ENCODE assay signal across 23 cellular contexts in genomic region chr6:3608159-3608558, GRCh38.
"Had no signal": no experiment of that assay in that cellular context is flagged by ENCODE, and none has a peak within 500 bp of the region (broad histone marks: within the 10 kb centered on the region; RNA-seq: fewer than 3 reads in every experiment).

No MANE protein-coding gene starts in this region.

- H3K27ac Mint-ChIP-seq: activated naive CD8-positive, alpha-beta T cell treated with anti-CD3 and anti-CD28 coated beads, Interleukin-2, amount 10 ng/mL, durations not matched to agents 7 days and 5 days; mesothelial cell of epicardium; natural killer cell; type B pancreatic cell had no signal

- H3K4me3 Mint-ChIP-seq: activated naive CD8-positive, alpha-beta T cell treated with anti-CD3 and anti-CD28 coated beads, Interleukin-2, amount 10 ng/mL, durations not matched to agents 7 days and 5 days; mesothelial cell of epicardium; natural killer cell; type B pancreatic cell had no signal

- H3K9me3 Mint-ChIP-seq: activated naive CD8-positive, alpha-beta T cell treated with anti-CD3 and anti-CD28 coated beads, Interleukin-2, amount 10 ng/mL, durations not matched to agents 7 days and 5 days; mesothelial cell of epicardium; natural killer cell had no signal

- H3K36me3 Mint-ChIP-seq: activated naive CD8-positive, alpha-beta T cell treated with anti-CD3 and anti-CD28 coated beads, Interleukin-2, amount 10 ng/mL, durations not matched to agents 7 days and 5 days; mesothelial cell of epicardium; natural killer cell; type B pancreatic cell had no signal

- H3K4me1 Mint-ChIP-seq: activated naive CD8-positive, alpha-beta T cell treated with anti-CD3 and anti-CD28 coated beads, Interleukin-2, amount 10 ng/mL, durations not matched to agents 7 days and 5 days; natural killer cell had no signal

- DNase-seq: activated CD4-positive, alpha-beta T cell treated with anti-CD3 and anti-CD28 coated beads for 1 hour; activated CD4-positive, alpha-beta T cell treated with anti-CD3 and anti-CD28 coated beads, Interleukin-2, amount 50 U/mL, for 1 hour; activated CD8-positive, alpha-beta memory T cell treated with anti-CD3 and anti-CD28 coated beads for 24 hours; activated naive CD4-positive, alpha-beta T cell treated with Interleukin-2 at 50 U/mL for 16 hours; activated naive CD8-positive, alpha-beta T cell treated with anti-CD3 and anti-CD28 coated beads, Interleukin-2, amount 10 ng/mL, durations not matched to agents 7 days and 5 days; activated T-cell treated with anti-CD3 and anti-CD28 coated beads, Interleukin-2, amount 50 U/mL, for 48 hours; amniotic stem cell; cerebellar nuclear complex; effector CD4-positive, alpha-beta T cell; foreskin fibroblast; heart right ventricle; left colon; lower lobe of right lung; natural killer cell; pancreas; psoas muscle; stimulated activated CD4-positive, alpha-beta T cell treated with anti-CD3 and anti-CD28 coated beads, Interleukin-4, amount 100 ng/mL, for 24 hours; stimulated activated naive CD4-positive, alpha-beta T cell treated with Interleukin-2 at 50 U/mL for 16 hours; T-helper 1 cell had no signal

- H3K36me3 ChIP-seq: heart right ventricle, lower lobe of right lung, pancreas, right atrium auricular region, thoracic aorta had no signal

- H3K27me3 Mint-ChIP-seq: type B pancreatic cell had no signal

- H3K27me3 ChIP-seq: pancreas, right atrium auricular region had no signal

- H3K4me1 ChIP-seq: heart right ventricle, lower lobe of right lung, pancreas, psoas muscle, right atrium auricular region had no signal

- H3K4me3 ChIP-seq: heart right ventricle, lower lobe of right lung, pancreas, psoas muscle, right atrium auricular region, thoracic aorta had no signal

- H3K9me3 ChIP-seq: lower lobe of right lung, pancreas, psoas muscle, right atrium auricular region, thoracic aorta had no signal

- H3K27ac ChIP-seq: heart right ventricle, lower lobe of right lung, pancreas, psoas muscle, right atrium auricular region, thoracic aorta had no signal

- ATAC-seq: heart right ventricle, left colon, natural killer cell, pancreas, psoas muscle had no signal
